Comparison of ENCODE assay signal across 1 cellular context in the genomic region with DNA sequence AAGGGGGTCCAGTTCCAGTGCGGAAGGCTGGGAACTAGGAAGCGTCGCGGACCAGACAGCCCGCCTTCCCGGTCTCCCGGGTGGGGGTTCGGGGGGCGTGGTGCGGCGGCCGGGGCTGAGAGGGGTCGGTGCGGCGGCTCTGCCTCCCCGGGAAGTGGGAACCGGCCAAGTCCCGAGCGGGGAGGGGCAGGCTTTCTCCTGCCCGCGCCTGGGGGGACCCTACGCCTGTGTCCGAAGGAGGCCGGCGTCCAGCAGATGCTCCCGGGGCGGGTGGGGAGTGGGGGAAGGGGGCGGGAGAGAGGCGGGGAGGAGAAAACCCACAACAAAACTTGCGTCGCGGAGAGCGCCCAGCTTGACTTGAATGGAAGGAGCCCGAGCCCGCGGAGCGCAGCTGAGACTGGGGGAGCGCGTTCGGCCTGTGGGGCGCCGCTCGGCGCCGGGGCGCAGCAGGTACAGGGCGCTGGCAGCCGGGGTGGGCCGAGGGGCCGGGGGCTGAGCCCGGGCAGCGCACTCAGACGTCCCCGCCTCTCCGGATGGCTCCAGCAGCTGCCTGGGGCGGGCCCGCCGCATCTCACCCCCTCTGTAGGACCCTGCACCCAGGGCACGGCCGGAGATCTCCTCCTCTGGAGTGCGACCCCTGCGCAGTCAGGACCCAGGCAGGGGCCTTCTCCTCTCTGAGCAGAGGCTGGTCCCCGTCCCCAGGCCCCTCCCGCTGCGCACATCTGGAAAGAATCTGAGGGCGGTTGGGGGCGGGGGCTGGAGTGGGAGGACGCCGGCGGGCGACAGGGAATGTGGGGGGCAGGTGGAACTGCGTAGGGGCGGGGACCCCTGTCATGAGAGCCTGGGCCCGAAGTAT.
TF ChIP-seq lines count a peak whose summit lies in the region.

A gene with protein sequence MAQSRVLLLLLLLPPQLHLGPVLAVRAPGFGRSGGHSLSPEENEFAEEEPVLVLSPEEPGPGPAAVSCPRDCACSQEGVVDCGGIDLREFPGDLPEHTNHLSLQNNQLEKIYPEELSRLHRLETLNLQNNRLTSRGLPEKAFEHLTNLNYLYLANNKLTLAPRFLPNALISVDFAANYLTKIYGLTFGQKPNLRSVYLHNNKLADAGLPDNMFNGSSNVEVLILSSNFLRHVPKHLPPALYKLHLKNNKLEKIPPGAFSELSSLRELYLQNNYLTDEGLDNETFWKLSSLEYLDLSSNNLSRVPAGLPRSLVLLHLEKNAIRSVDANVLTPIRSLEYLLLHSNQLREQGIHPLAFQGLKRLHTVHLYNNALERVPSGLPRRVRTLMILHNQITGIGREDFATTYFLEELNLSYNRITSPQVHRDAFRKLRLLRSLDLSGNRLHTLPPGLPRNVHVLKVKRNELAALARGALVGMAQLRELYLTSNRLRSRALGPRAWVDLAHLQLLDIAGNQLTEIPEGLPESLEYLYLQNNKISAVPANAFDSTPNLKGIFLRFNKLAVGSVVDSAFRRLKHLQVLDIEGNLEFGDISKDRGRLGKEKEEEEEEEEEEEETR (plus strand): TSS at position 355 of the 856 bp plus-strand sequence. CDS start 7,643 bp downstream, outside the sequence.

TF ChIP-seq in H1, 55 proteins besides CTCF, POLR2A, EP300 and RAD21:
- TF ChIP-seq EZH2 (IDR thresholded peaks at IDR 0.05; ENCODE audit: low read depth, low read length, severe bottlenecking) (peak; percentile 38), SP1 (IDR thresholded peaks at IDR 0.05; ENCODE audit: low read depth, low read length) (no peak), GABPA (IDR thresholded peaks at IDR 0.05; ENCODE audit: borderline replicate concordance, insufficient read depth, low read length) (no peak), SRF (IDR thresholded peaks at IDR 0.05; ENCODE audit: low read depth, low read length) (no peak), ASH2L (IDR thresholded peaks at IDR 0.05; ENCODE audit: low read length) (peak; percentile 4)
